In genomic region chr10:117972168-117972822, GRCh38 we compare ENCODE assay signal across 19 cellular contexts.
DNase-seq lines count a peak whose midpoint lies in the region; ATAC-seq and TF ChIP-seq lines count a peak whose summit lies in the region.
"Had no signal": no experiment of that assay in that cellular context is flagged by ENCODE, and none has a peak within 500 bp of the region (broad histone marks: within the 10 kb centered on the region; RNA-seq: fewer than 3 reads in every experiment).

No MANE protein-coding gene starts in this region.

- no peak overlapping the region for H3K4me2 ChIP-seq in mesendoderm (ENCODE audit: low read length)

- no peak overlapping the region for H4K5ac ChIP-seq in mesendoderm (ENCODE audit: low read length)

- no peaks in the 10 kb centered on the region for H3K36me3 Mint-ChIP-seq in endodermal cell (ENCODE audit: low read depth)
- H3K36me3 Mint-ChIP-seq: CD14-positive monocyte had no signal

- H3K4me1 Mint-ChIP-seq in endodermal cell, result peaks cover 9% of the 10 kb centered on the region
- H3K4me1 Mint-ChIP-seq: CD14-positive monocyte; CD8-positive, alpha-beta memory T cell had no signal

- H3K56ac ChIP-seq in mesendoderm (ENCODE audit: low read length), result no peak overlapping the region

- H3K36me3 ChIP-seq in heart right ventricle (no peaks in the 10 kb centered on the region), mesendoderm (ENCODE audit: control insufficient read depth, insufficient read depth, low read length) (no peaks in the 10 kb centered on the region), endodermal cell (ENCODE audit: control insufficient read depth, insufficient read depth, low read length) (no peaks in the 10 kb centered on the region), lower lobe of right lung (no peaks in the 10 kb centered on the region)
- H3K36me3 ChIP-seq: BE2C, SJCRH30 had no signal

- H3K27me3 ChIP-seq in heart right ventricle (no peaks in the 10 kb centered on the region), mesendoderm (ENCODE audit: insufficient read depth, low read length, poor library complexity) (no peaks in the 10 kb centered on the region), endodermal cell (ENCODE audit: control insufficient read depth, insufficient read depth, low read length, poor library complexity, severe bottlenecking) (no peaks in the 10 kb centered on the region), lower lobe of right lung (ENCODE audit: low read depth) (no peaks in the 10 kb centered on the region)
- H3K27me3 ChIP-seq: SJCRH30 had no signal

- H2BK5ac ChIP-seq in mesendoderm (ENCODE audit: low read length), result no peak overlapping the region

- intact Hi-C loops in heart right ventricle (cut with DNase I) (no loop called here), lower lobe of right lung (cut with DNase I) (no loop called here)

- H2BK15ac ChIP-seq in mesendoderm (replicated peaks; ENCODE audit: low read depth), result no peak overlapping the region

- no peak overlapping the region for H3K27ac Mint-ChIP-seq in endodermal cell
- H3K27ac Mint-ChIP-seq: CD14-positive monocyte; CD8-positive, alpha-beta memory T cell had no signal

- H3K4me3 ChIP-seq in heart right ventricle (no peak overlapping the region), mesendoderm (ENCODE audit: low read length) (no peak overlapping the region), endodermal cell (ENCODE audit: low read length) (no peak overlapping the region), lower lobe of right lung (no peak overlapping the region)
- H3K4me3 ChIP-seq: SJCRH30 had no signal

- H3K27me3 Mint-ChIP-seq in endodermal cell (ENCODE audit: insufficient read depth), result no peaks in the 10 kb centered on the region

- 45 to 52% methylated on average over 5 of the region's 5 CpGs for WGBS in heart right ventricle, 2 donors
- whole genome bisulfite sequencing in mesendoderm (ENCODE audit: extremely low coverage, insufficient coverage, low lambda C conversion rate), result no CpG with 5 or more reads among the region's 5 CpGs
- WGBS in endodermal cell (ENCODE audit: insufficient coverage in 1 of 2, insufficient read length in 1 of 2), 2 experiments, result 97 to 100% methylated on average over 4 to 5 of the region's 5 CpGs

- H3K9ac ChIP-seq in mesendoderm (ENCODE audit: low read length) (no peak overlapping the region), endodermal cell (ENCODE audit: extremely low read depth, low read length, poor library complexity, severe bottlenecking) (no peak overlapping the region)

- no peak overlapping the region for H4K8ac ChIP-seq in mesendoderm (ENCODE audit: low read depth, low read length)

- H3K9me3 ChIP-seq in heart right ventricle (peaks cover 0 to 6% (median 0%) of the 10 kb centered on the region in 11 donors), endodermal cell (ENCODE audit: control insufficient read depth, low read length) (peaks cover 6% of the 10 kb centered on the region), lower lobe of right lung (no peaks in the 10 kb centered on the region)
- H3K9me3 ChIP-seq: BE2C, SJCRH30 had no signal

- H2AK5ac ChIP-seq in mesendoderm (ENCODE audit: low read length), result no peak overlapping the region

- H3K23ac ChIP-seq in mesendoderm (ENCODE audit: low read length), result no peak overlapping the region

- H3K4ac ChIP-seq in mesendoderm (ENCODE audit: low read depth, low read length), result no peak overlapping the region

- DNase-seq in DMS 273 (lab: John Stamatoyannopoulos, UW; ENCODE audit: unreplicated experiment) (peak; percentile 85), NCI-H524 (lab: John Stamatoyannopoulos, UW) (peak; percentile 41 to 64), heart right ventricle (peak in 1 of 2 donors; percentile 32), mesendoderm (no peak), endodermal cell (no peak), NCI-H345 treated with DMSO at 0.1 percent for 48 hours (lab: John Stamatoyannopoulos, UW; ENCODE audit: unreplicated experiment) (no peak), lower lobe of right lung (no peak)
- DNase-seq: BE2C; CD8-positive, alpha-beta memory T cell; DMS153; DND-41; NCI-H1092; NCI-H1436; NCI-H187; NCI-H2081 treated with DMSO at 0.1 percent for 48 hours; NCI-H446 treated with DMSO at 0.1 percent for 48 hours; SJCRH30 had no signal

- H3K79me2 ChIP-seq in mesendoderm (ENCODE audit: control insufficient read depth, insufficient read depth, low read length), result no peaks in the 10 kb centered on the region

- TF ChIP-seq CTCF in heart right ventricle (IDR thresholded peaks at IDR 0.05) (no peak), endodermal cell (conservative IDR thresholded peaks at IDR 0.05) (no peak), lower lobe of right lung (IDR thresholded peaks at IDR 0.05) (no peak)

- H3K4me3 Mint-ChIP-seq in endodermal cell, result no peak overlapping the region
- H3K4me3 Mint-ChIP-seq: CD14-positive monocyte; CD8-positive, alpha-beta memory T cell had no signal

- H2BK120ac ChIP-seq in mesendoderm (ENCODE audit: low read depth, low read length), result no peak overlapping the region

- peak overlapping the region; percentile 28 for H3K18ac ChIP-seq in mesendoderm (ENCODE audit: low read length)

- no peaks in the 10 kb centered on the region for H3K79me1 ChIP-seq in mesendoderm (ENCODE audit: low read length)

- no peaks in the 10 kb centered on the region for H3K9me3 Mint-ChIP-seq in endodermal cell

- peak overlapping the region in 5 of 10 donors; percentile 21 to 60 (median 40) for H3K27ac ChIP-seq in heart right ventricle
- H3K27ac ChIP-seq in mesendoderm (ENCODE audit: low read depth, low read length), result no peak overlapping the region
- H3K27ac ChIP-seq in endodermal cell (ENCODE audit: low read depth, low read length), result no peak overlapping the region
- H3K27ac ChIP-seq in lower lobe of right lung, result no peak overlapping the region
- H3K27ac ChIP-seq: SJCRH30 had no signal

- H3K4me1 ChIP-seq in heart right ventricle, result peaks cover 0 to 6% (median 0%) of the 10 kb centered on the region in 9 donors
- H3K4me1 ChIP-seq in mesendoderm (ENCODE audit: control insufficient read depth, low read depth, low read length), result no peaks in the 10 kb centered on the region
- H3K4me1 ChIP-seq in endodermal cell (ENCODE audit: control insufficient read depth, insufficient read depth, low read length), result no peaks in the 10 kb centered on the region
- no peaks in the 10 kb centered on the region for H3K4me1 ChIP-seq in lower lobe of right lung
- H3K4me1 ChIP-seq: BE2C had no signal

- ATAC-seq in heart right ventricle, result peak; percentile 55 to 95 (median 90)
- no peak for ATAC-seq in lower lobe of right lung
- ATAC-seq: SK-N-SH treated with all-trans-retinoic acid at 6 μM for 48 hours had no signal

Comparison
In these comparisons a context has a peak if more than half of its experiments do, and no peak if none do; other contexts are left out.
1. DNase-seq: peak in DMS 273 (single experiment) and NCI-H524 (2 of 2); none in mesendoderm (single experiment), endodermal cell (single experiment), NCI-H345 treated with DMSO at 0.1 percent for 48 hours (single experiment) and lower lobe of right lung (single experiment).
2. ATAC-seq: peak in heart right ventricle (8 of 8); none in lower lobe of right lung (0 of 2).